18 cellular contexts compared by ENCODE assay signal in genomic region chr11:118200901-118201680, GRCh38. TPM values are rescaled to one million over a fixed set of nuclear protein-coding genes. Genes with fewer than 3 reads are reported as not detected.
A peak's percentile ranks its signal among the peaks of the same experiment; 100 is the strongest.
DNase-seq lines count a peak whose midpoint lies in the region; FAIRE-seq and TF ChIP-seq lines count a peak whose summit lies in the region.
"Had no signal": no experiment of that assay in that cellular context is flagged by ENCODE, and none has a peak within 500 bp of the region (broad histone marks: within the 10 kb centered on the region; RNA-seq: fewer than 3 reads in every experiment).

No MANE protein-coding gene starts in this region.

- FAIRE-seq in GM12892 (lab: Jason Lieb, UNC): peak; percentile 17
- FAIRE-seq: endothelial cell of umbilical vein, frontal cortex, TTC549 had no signal

- no peak overlapping the region for H3K4me3 ChIP-seq in SJCRH30
- H3K4me3 ChIP-seq: GM23338, testis had no signal

- H3K4me1 ChIP-seq in SJCRH30: no peaks in the 10 kb centered on the region
- H3K4me1 ChIP-seq: testis had no signal

- H3K9me3 ChIP-seq in SJCRH30 (replicated peaks): no peaks in the 10 kb centered on the region
- H3K9me3 ChIP-seq: testis had no signal

- TF ChIP-seq POLR2A in GM12892 (IDR thresholded peaks at IDR 0.05; ENCODE audit: low read depth, low read length): no peak

- no peak overlapping the region for H3K27ac ChIP-seq in SJCRH30
- H3K27ac ChIP-seq: testis had no signal

- H3K27me3 ChIP-seq in SJCRH30: no peaks in the 10 kb centered on the region
- H3K27me3 ChIP-seq: testis had no signal

- no peaks in the 10 kb centered on the region for H3K36me3 ChIP-seq in SJCRH30

- no peak for DNase-seq in GM12892 (ENCODE audit: insufficient read length)
- peak; percentile 47 to 49 for DNase-seq in activated CD4-positive, alpha-beta T cell treated with anti-CD3 and anti-CD28 coated beads, Interleukin-2, amount 50 U/mL, for 4 hours
- peak; percentile 31 for DNase-seq in activated gamma-delta T cell treated with anti-CD3 and anti-CD28 coated beads, Interleukin-2, amount 50 U/mL, for 16 hours (ENCODE audit: low read depth)
- DNase-seq in stimulated activated CD4-positive, alpha-beta T cell treated with anti-CD3 and anti-CD28 coated beads, Interleukin-4, amount 100 ng/mL, for 1 hour: peak; percentile 28
- no peak for DNase-seq in NCI-H2227 (lab: John Stamatoyannopoulos, UW; ENCODE audit: unreplicated experiment)
- no peak for DNase-seq in glomerular visceral epithelial cell (ENCODE audit: extremely low spot score)
- no peak for DNase-seq in dermis blood vessel endothelial cell
- no peak for DNase-seq in SJCRH30
- DNase-seq: caudate nucleus, NCI-H1105, retina, testis had no signal

RNA-seq across cellular contexts. Expression of gene JAML, which starts 23.7 kb away (rescaled TPM):
- 1.3 TPM for polyA plus RNA-seq in GM12892 (2012; ENCODE audit: missing spikeins)
- under 0.01 TPM in 1 of 2 replicates, not detected in the other for total RNA-seq in dermis blood vessel endothelial cell
- total RNA-seq in SJCRH30 (2014; rRNA removed; shearing (Covaris generic)): not detected in 2 replicates
- total RNA-seq: lung microvascular endothelial cell, neural crest cell had no signal

RNA-seq across cellular contexts. Expression of gene SCN2B, which starts 24.7 kb away (rescaled TPM):
- polyA plus RNA-seq in GM12892 (2012; ENCODE audit: missing spikeins): not detected
- total RNA-seq in dermis blood vessel endothelial cell: under 0.01 TPM in 1 of 2 replicates, not detected in the other
- not detected in 2 replicates for total RNA-seq in SJCRH30 (2014; rRNA removed; shearing (Covaris generic))
- total RNA-seq: endothelial cell of umbilical vein, lung microvascular endothelial cell had no signal
- polyA plus RNA-seq: endothelial cell of umbilical vein, GM23338 had no signal

RNA-seq across cellular contexts. Expression of gene SCN4B, which starts 48.5 kb away (rescaled TPM):
- 0.11 TPM for polyA plus RNA-seq in GM12892 (2012; ENCODE audit: missing spikeins)
- total RNA-seq in dermis blood vessel endothelial cell: 0.09 TPM in 1 of 2 replicates, not detected in the other
- total RNA-seq in SJCRH30 (2014; rRNA removed; shearing (Covaris generic)): not detected in 2 replicates
- total RNA-seq: lung microvascular endothelial cell had no signal

RNA-seq across cellular contexts. Expression of gene MPZL3, which starts 51.1 kb away (rescaled TPM):
- polyA plus RNA-seq in GM12892 (2012; ENCODE audit: missing spikeins): 2.1 TPM
- 7.3 and 8.7 TPM in 2 replicates for total RNA-seq in dermis blood vessel endothelial cell
- total RNA-seq in SJCRH30 (2014; rRNA removed; shearing (Covaris generic)): 0.10 and 0.12 TPM in 2 replicates

Comparison
In these comparisons a context has a peak if more than half of its experiments do, and no peak if none do; other contexts are left out.
1. DNase-seq: peak in activated CD4-positive, alpha-beta T cell treated with anti-CD3 and anti-CD28 coated beads, Interleukin-2, amount 50 U/mL, for 4 hours (2 of 2), activated gamma-delta T cell treated with anti-CD3 and anti-CD28 coated beads, Interleukin-2, amount 50 U/mL, for 16 hours (single experiment) and stimulated activated CD4-positive, alpha-beta T cell treated with anti-CD3 and anti-CD28 coated beads, Interleukin-4, amount 100 ng/mL, for 1 hour (single experiment); none in GM12892 (single experiment), NCI-H2227 (single experiment), glomerular visceral epithelial cell (single experiment), dermis blood vessel endothelial cell (single experiment) and SJCRH30 (0 of 2).